ENCODE assay signal across 21 cellular contexts in genomic region chr4:123419885-123420743, GRCh38. TPM values are rescaled to one million over a fixed set of nuclear protein-coding genes. Genes with fewer than 3 reads are reported as not detected.
DNase-seq lines count a peak whose midpoint lies in the region; ATAC-seq, FAIRE-seq and TF ChIP-seq lines count a peak whose summit lies in the region.
"Had no signal": no experiment of that assay in that cellular context is flagged by ENCODE, and none has a peak within 500 bp of the region (broad histone marks: within the 10 kb centered on the region; RNA-seq: fewer than 3 reads in every experiment).

No MANE protein-coding gene starts in this region.

- FAIRE-seq in K562 (lab: Jason Lieb, UNC) = no peak
- FAIRE-seq: astrocyte, colon, endothelial cell of umbilical vein, H54 had no signal

- H3K79me2 ChIP-seq in K562 (ENCODE audit: control insufficient read depth, insufficient read depth, low read length) = no peaks in the 10 kb centered on the region
- H3K79me2 ChIP-seq: parathyroid adenoma had no signal

- H3K27me3 ChIP-seq in Panc1 (ENCODE audit: control insufficient read depth, insufficient read depth, low read length) = no peaks in the 10 kb centered on the region
- H3K27me3 ChIP-seq in K562 (ENCODE audit: control insufficient read depth in 2 of 2, insufficient read depth in 2 of 2, low read length in 2 of 2) = no peaks in the 10 kb centered on the region
- H3K27me3 ChIP-seq: foreskin keratinocyte had no signal

- peak overlapping the region; percentile 94 for H3K27ac ChIP-seq in Panc1 (ENCODE audit: low read length)
- H3K27ac ChIP-seq in K562 (ENCODE audit: extremely low read depth, low read depth, low read length) = no peak overlapping the region
- H3K27ac ChIP-seq: foreskin keratinocyte, parathyroid adenoma had no signal

- intact Hi-C loops in Panc1 (cut with micrococcal nuclease; ENCODE audit: unreplicated experiment) (loop anchor here (10.0 kb wide), 1 partner anchor 245 kb away; no protein-coding TSS in a partner anchor), K562 (cut with micrococcal nuclease) (no loop called here)

- no peak for TF ChIP-seq RAD21 in K562 (CRISPR knock-in tag; conservative IDR thresholded peaks at IDR 0.05 in 1 of 2, IDR thresholded peaks at IDR 0.05 in 1 of 2)

- no peak overlapping the region for H3K4me2 ChIP-seq in K562 (ENCODE audit: insufficient read depth, low read length)

- TF ChIP-seq EP300 in K562 (IDR thresholded peaks at IDR 0.05; ENCODE audit: low read length) = no peak

- H3K4me3 Mint-ChIP-seq in activated naive CD4-positive, alpha-beta T cell treated with anti-CD3 and anti-CD28 coated beads, Interleukin-2, amount 10 ng/mL, durations not matched to agents 7 days and 5 days = no peak overlapping the region

- H3K9me3 Mint-ChIP-seq in activated naive CD4-positive, alpha-beta T cell treated with anti-CD3 and anti-CD28 coated beads, Interleukin-2, amount 10 ng/mL, durations not matched to agents 7 days and 5 days = no peaks in the 10 kb centered on the region

- no peak for TF ChIP-seq CTCF in Panc1 (IDR thresholded peaks at IDR 0.05)
- TF ChIP-seq CTCF in K562 (IDR thresholded peaks at IDR 0.05 in 2 of 3, conservative IDR thresholded peaks at IDR 0.05 in 1 of 3; ENCODE audit: insufficient read depth in 2 of 3, low read depth in 1 of 3, low read length in 3 of 3) = no peak

- ATAC-seq in Panc1 (no peak), K562 (no peak)
- peak; percentile 44 for ATAC-seq in stimulated activated naive CD8-positive, alpha-beta T cell treated with anti-CD3 and anti-CD28 coated beads, Interleukin-15, Interleukin-2, amounts not matched to agents 100 U/mL and 50 U/mL, for 24 hours
- ATAC-seq: foreskin keratinocyte, left ventricle myocardium superior had no signal

- TF ChIP-seq POLR2A in K562 (conservative IDR thresholded peaks at IDR 0.05) = no peak

- H3K36me3 ChIP-seq in Panc1 (ENCODE audit: control insufficient read depth, insufficient read depth, low read length) = no peaks in the 10 kb centered on the region
- H3K36me3 ChIP-seq in K562 (ENCODE audit: control insufficient read depth, insufficient read depth, low read length) = no peaks in the 10 kb centered on the region

- H3K4me3 ChIP-seq in Panc1 (ENCODE audit: low read depth in 2 of 2, low read length in 2 of 2) (no peak overlapping the region), K562 (no peak overlapping the region)

- BruUV-seq in Panc1 (replicated peaks; lab: Mats Ljungman, UMichigan) (no TSS peak), K562 (replicated peaks; lab: Mats Ljungman, UMichigan) (no TSS peak)

- H3K9me3 ChIP-seq in Panc1 (ENCODE audit: control insufficient read depth, insufficient read depth, low read depth, low read length) (no peaks in the 10 kb centered on the region; the same call in 1 of the 2 replicates), K562 (replicated peaks; ENCODE audit: control insufficient read depth, insufficient read depth, low read depth, low read length) (peaks cover 3% of the 10 kb centered on the region; the same call in 1 of the 2 replicates)

- in situ Hi-C loops in Panc1 (cut with HindIII; ENCODE audit: low pct_unique_long_range_greater_than_20kb, low sequenced_read_pairs) (no loop called here), K562 (cut with MboI) (no loop called here)

- peak overlapping the region; percentile 3; the same call in 1 of the 2 replicates for H2AFZ ChIP-seq in K562 (ENCODE audit: low read depth, low read length)
- H2AFZ ChIP-seq: parathyroid adenoma had no signal

- H3K4me1 ChIP-seq in Panc1 (ENCODE audit: control insufficient read depth, insufficient read depth, low read length) (peaks cover 35% of the 10 kb centered on the region), K562 (replicated peaks in 1 of 2; ENCODE audit: control insufficient read depth in 2 of 2, insufficient read depth in 2 of 2, low read length in 2 of 2) (peaks cover 0 to 15% of the 10 kb centered on the region in 2 experiments; a peak in 2 of 5 replicates)
- H3K4me1 ChIP-seq: parathyroid adenoma had no signal

- no peak for DNase-seq in activated naive CD4-positive, alpha-beta T cell treated with anti-CD3 and anti-CD28 coated beads, Interleukin-2, amount 10 ng/mL, durations not matched to agents 7 days and 5 days
- no peak for DNase-seq in activated naive CD4-positive, alpha-beta T cell treated with Interleukin-2 at 50 U/mL for 16 hours
- DNase-seq in Panc1 (ENCODE audit: low read depth, low spot score) (no peak), K562 (ENCODE audit: extremely low read depth in 1 of 4, low spot score in 3 of 4) (no peak), cerebellar nuclear complex (lab: John Stamatoyannopoulos, UW) (no peak), DMS153 (lab: John Stamatoyannopoulos, UW) (no peak), NCI-H748 treated with DMSO at 0.1 percent for 48 hours (lab: John Stamatoyannopoulos, UW) (no peak)
- peak; percentile 38 for DNase-seq in stimulated activated naive CD8-positive, alpha-beta T cell treated with anti-CD3 and anti-CD28 coated beads, Interleukin-15, Interleukin-2, amounts not matched to agents 100 U/mL and 50 U/mL, for 24 hours
- DNase-seq: activated CD4-positive, CD25-positive, alpha-beta regulatory T cell; foreskin keratinocyte; left ventricle myocardium superior; MV-4-11; NCI-H2029 treated with DMSO at 0.1 percent for 48 hours; NCI-H524 treated with DMSO at 0.1 percent for 48 hours; stimulated activated CD4-positive, alpha-beta T cell treated with anti-CD3 and anti-CD28 coated beads, Interleukin-4, amount 100 ng/mL, for 4 hours; trophoblast cell had no signal

- peak overlapping the region; percentile 72 for H3K27ac Mint-ChIP-seq in activated naive CD4-positive, alpha-beta T cell treated with anti-CD3 and anti-CD28 coated beads, Interleukin-2, amount 10 ng/mL, durations not matched to agents 7 days and 5 days

- POLR2A ChIA-PET in Panc1 (lab: Charles Lee) (no interaction called here), K562 (lab: Yijun Ruan, JAX) (no interaction called here)

- H3K9ac ChIP-seq in K562 (ENCODE audit: insufficient read depth in 1 of 2, low read depth in 2 of 2, low read length in 2 of 2) = no peak overlapping the region
- H3K9ac ChIP-seq: parathyroid adenoma had no signal

- CTCF ChIA-PET in activated naive CD4-positive, alpha-beta T cell treated with anti-CD3 and anti-CD28 coated beads, Interleukin-2, amount 10 ng/mL, durations not matched to agents 7 days and 5 days (lab: Charles Lee) = interaction anchor here (1.0 to 3.7 kb wide), 3 partner anchors 20 to 24 kb away, joined by 4 to 17 read pairs (median 5); no protein-coding TSS in a partner anchor
- CTCF ChIA-PET in Panc1 (lab: Charles Lee) (interaction anchor here (0.8 kb wide), 1 partner anchor 52 kb away, joined by 4 read pairs; no protein-coding TSS in a partner anchor), K562 (lab: Yijun Ruan, JAX; ENCODE audit: low intra/inter-chr PET ratio) (no interaction called here)

- no peaks in the 10 kb centered on the region for H3K9me1 ChIP-seq in K562 (ENCODE audit: control insufficient read depth, insufficient read depth, low read length)

- H3K36me3 Mint-ChIP-seq in activated naive CD4-positive, alpha-beta T cell treated with anti-CD3 and anti-CD28 coated beads, Interleukin-2, amount 10 ng/mL, durations not matched to agents 7 days and 5 days = no peaks in the 10 kb centered on the region

- 46% methylated on average over 17 of the region's 17 CpGs for WGBS in K562 (ENCODE audit: insufficient coverage, low coverage, missing lambda C conversion rate)

- no peaks in the 10 kb centered on the region for H4K20me1 ChIP-seq in K562 (replicated peaks; ENCODE audit: control insufficient read depth, insufficient read depth, low read length)

- no peaks in the 10 kb centered on the region for H3K27me3 Mint-ChIP-seq in activated naive CD4-positive, alpha-beta T cell treated with anti-CD3 and anti-CD28 coated beads, Interleukin-2, amount 10 ng/mL, durations not matched to agents 7 days and 5 days

- H3K4me1 Mint-ChIP-seq in activated naive CD4-positive, alpha-beta T cell treated with anti-CD3 and anti-CD28 coated beads, Interleukin-2, amount 10 ng/mL, durations not matched to agents 7 days and 5 days = peaks cover 67% of the 10 kb centered on the region

TF ChIP-seq in K562, 482 proteins besides CTCF, POLR2A, EP300 and RAD21 (continues in another document):
- no peak for TF ChIP-seq ZNF655 (CRISPR knock-in tag; IDR thresholded peaks at IDR 0.05)
- TF ChIP-seq ZNF695 (CRISPR knock-in tag; IDR thresholded peaks at IDR 0.05) = no peak
- TF ChIP-seq ZNF785 (CRISPR knock-in tag; IDR thresholded peaks at IDR 0.05) = no peak

RNA-seq across cellular contexts. Expression of gene SPRY1, which starts 23.5 kb away (rescaled TPM):
- 77.8 TPM for total RNA-seq in Panc1 (2021; ENCODE audit: unreplicated experiment)
- polyA plus RNA-seq in Panc1 (2012; ENCODE audit: insufficient read length) = 68.8 TPM
- total RNA-seq in K562 (2011; cell fraction: chromatin; rRNA removed; ENCODE audit: low replicate concordance) = 3.2 TPM in 2 replicates
- total RNA-seq in K562 (2011; cell fraction: nucleolus; rRNA removed) = 1.4 and 2.3 TPM in 2 replicates
- total RNA-seq in K562 (2011; cell fraction: nucleoplasm; rRNA removed) = 2.4 and 3.0 TPM in 2 replicates
- 0.37 and 1.9 TPM in 2 replicates for total RNA-seq in K562 (2014; rRNA removed)
- total RNA-seq in K562 (2014; rRNA removed; fragmentation: Illumina TruSeq; extraction: Trizol) = 0.25 and 0.54 TPM in 2 replicates
- total RNA-seq in K562 (2015; rRNA removed; fragmentation: Illumina TruSeq; extraction: Trizol) = 0.15 and 0.29 TPM in 2 replicates
- total RNA-seq in K562 (2021) = 1.00 and 1.0 TPM in 2 replicates
- 0.91 and 1.1 TPM in 2 replicates for polyA plus RNA-seq in K562 (2011; rRNA removed)
- 0.66 and 1.4 TPM in 2 replicates for polyA plus RNA-seq in K562 (2011; cell fraction: cytosol; rRNA removed)
- polyA plus RNA-seq in K562 (2011; cell fraction: nucleus; rRNA removed) = 1.5 and 1.9 TPM in 2 replicates
- 0.30 and 0.32 TPM in 2 replicates for polyA plus RNA-seq in K562 (2012)
- polyA plus RNA-seq in K562 (2014; fragmentation: Illumina TruSeq; extraction: Trizol) = 0.36 and 0.55 TPM in 2 replicates
- polyA plus RNA-seq in K562 (2014; fragmentation: Nextera tagmentation; extraction: Ambion mirVana) = under 1 TPM in 1 of 2 experiments, not detected in 1; 0.18 TPM
- polyA plus RNA-seq in K562 (2014; rRNA removed) = 0.36 and 0.81 TPM in 2 replicates
- 1.1 and 2.4 TPM in 2 replicates for polyA minus RNA-seq in K562 (2011; rRNA and poly(A)+ RNA removed)
- 0.67 and 1.3 TPM in 2 replicates for polyA minus RNA-seq in K562 (2011; cell fraction: cytosol; rRNA and poly(A)+ RNA removed)
- polyA minus RNA-seq in K562 (2011; cell fraction: nucleus; rRNA and poly(A)+ RNA removed) = 1.8 and 3.6 TPM in 2 replicates

Comparison
In these comparisons a context has a peak if more than half of its experiments do, and no peak if none do; other contexts are left out.
1. RNA of gene SPRY1, which starts 23.5 kb away (total RNA-seq): 77.8 TPM in Panc1 (single experiment); 0.15 to 3.2 TPM in K562; every median in the first group is over 10 times any median in the second.